20 cellular contexts compared by ENCODE assay signal in genomic region chr9:115717711-115718173, GRCh38.
DNase-seq lines count a peak whose midpoint lies in the region; ATAC-seq lines count a peak whose summit lies in the region.
"Had no signal": no experiment of that assay in that cellular context is flagged by ENCODE, and none has a peak within 500 bp of the region (broad histone marks: within the 10 kb centered on the region; RNA-seq: fewer than 3 reads in every experiment).

No MANE protein-coding gene starts in this region.

- no peak overlapping the region for H2AFZ ChIP-seq in trophoblast cell (ENCODE audit: insufficient read depth, low read length, poor library complexity)
- H2AFZ ChIP-seq: PC-9 had no signal

- no peak overlapping the region for H3K4me3 ChIP-seq in trophoblast cell (ENCODE audit: low read depth, low read length)
- H3K4me3 ChIP-seq: gastroesophageal sphincter, PC-9, skin epidermis, uterus had no signal

- no peaks in the 10 kb centered on the region for H3K9me3 ChIP-seq in trophoblast cell (ENCODE audit: insufficient read depth, low read depth, low read length)
- H3K9me3 ChIP-seq: gastroesophageal sphincter, uterus had no signal

- H3K79me1 ChIP-seq in trophoblast cell (ENCODE audit: low read length): peaks cover 9% of the 10 kb centered on the region

- no peak overlapping the region for H3K27ac ChIP-seq in trophoblast cell (ENCODE audit: low read depth, low read length)
- H3K27ac ChIP-seq: gastroesophageal sphincter, PC-9, skin epidermis, uterus had no signal

- no peak overlapping the region for H2BK5ac ChIP-seq in trophoblast cell (ENCODE audit: low read depth, low read length, poor library complexity)

- no peak overlapping the region for H2BK120ac ChIP-seq in trophoblast cell (ENCODE audit: insufficient read depth, low read length, poor library complexity)

- H3K4me1 ChIP-seq in trophoblast cell (ENCODE audit: control insufficient read depth in 1 of 2, insufficient read depth in 2 of 2, low read length in 2 of 2): no peaks in the 10 kb centered on the region
- H3K4me1 ChIP-seq: gastroesophageal sphincter, uterus had no signal

- H4K12ac ChIP-seq in trophoblast cell (ENCODE audit: low read depth, low read length): no peak overlapping the region

- no peak for ATAC-seq in GM19463 (IDR thresholded peaks at IDR 0.05; ENCODE audit: unreplicated experiment)
- ATAC-seq: activated CD8-positive, alpha-beta memory T cell treated with anti-CD3 and anti-CD28 coated beads, Interleukin-2, amount 10 ng/mL, durations not matched to agents 7 days and 5 days; gastroesophageal sphincter had no signal

- no peak overlapping the region for H3K9ac ChIP-seq in trophoblast cell (ENCODE audit: low read length)

- no peak overlapping the region for H2AK5ac ChIP-seq in trophoblast cell (ENCODE audit: low read length)

- no peaks in the 10 kb centered on the region for H3K79me2 ChIP-seq in trophoblast cell (ENCODE audit: control insufficient read depth, insufficient read depth, low read length, poor library complexity)

- H3K4me2 ChIP-seq in trophoblast cell (ENCODE audit: low read length): no peak overlapping the region
- H3K4me2 ChIP-seq: PC-9 had no signal

- no peak overlapping the region for H3K18ac ChIP-seq in trophoblast cell (ENCODE audit: low read length)

- no peak overlapping the region for H4K8ac ChIP-seq in trophoblast cell (ENCODE audit: low read depth, low read length)

- no peaks in the 10 kb centered on the region for H3K36me3 ChIP-seq in trophoblast cell (ENCODE audit: control insufficient read depth in 1 of 2, insufficient read depth in 2 of 2, low read length in 2 of 2)
- H3K36me3 ChIP-seq: gastroesophageal sphincter, uterus had no signal

- H4K91ac ChIP-seq in trophoblast cell (ENCODE audit: low read depth, low read length): no peak overlapping the region

- peak; percentile 69 for DNase-seq in Daoy (ENCODE audit: low read depth)
- peak; percentile 81 for DNase-seq in M059J (ENCODE audit: low read depth)
- DNase-seq in fibroblast of gingiva (ENCODE audit: low read depth): peak; percentile 28
- peak; percentile 76 to 89 for DNase-seq in trophoblast cell
- no peak for DNase-seq in dedifferentiated amniotic fluid mesenchymal stem cell (ENCODE audit: extremely low spot score)
- DNase-seq in stimulated activated CD4-positive, alpha-beta T cell treated with anti-CD3 and anti-CD28 coated beads, Interleukin-2, amount 100 ng/mL, for 24 hours: no peak
- DNase-seq in NCI-H128 (lab: John Stamatoyannopoulos, UW; ENCODE audit: unreplicated experiment): no peak
- DNase-seq: activated B cell treated with CpG ODN at 0.5 μM for 24 hours; activated CD8-positive, alpha-beta memory T cell treated with anti-CD3 and anti-CD28 coated beads, Interleukin-2, amount 10 ng/mL, durations not matched to agents 7 days and 5 days; activated naive CD4-positive, alpha-beta T cell; CD4-positive, alpha-beta T cell; NCI-H1930; NCI-H526; nucleus accumbens; PC-9; stimulated activated naive CD4-positive, alpha-beta T cell treated with Interleukin-2 at 50 U/mL for 16 hours; uterus had no signal

- no peaks in the 10 kb centered on the region for H3K27me3 ChIP-seq in trophoblast cell (ENCODE audit: insufficient read depth, low read length)
- H3K27me3 ChIP-seq: gastroesophageal sphincter, uterus had no signal

- H3K23ac ChIP-seq in trophoblast cell (ENCODE audit: low read length): no peak overlapping the region

- H2BK12ac ChIP-seq in trophoblast cell (ENCODE audit: low read length): no peak overlapping the region

- no peak overlapping the region for H3K14ac ChIP-seq in trophoblast cell (ENCODE audit: low read length)

- no peak overlapping the region for H3K4ac ChIP-seq in trophoblast cell (ENCODE audit: low read depth, low read length)

- no CpG with 5 or more reads among the region's 1 CpG for WGBS in trophoblast cell (ENCODE audit: extremely low coverage, insufficient coverage, insufficient read length)

Comparison
In these comparisons a context has a peak if more than half of its experiments do, and no peak if none do; other contexts are left out.
1. DNase-seq: peak in Daoy (single experiment), M059J (single experiment), fibroblast of gingiva (single experiment) and trophoblast cell (2 of 2); none in dedifferentiated amniotic fluid mesenchymal stem cell (single experiment), stimulated activated CD4-positive, alpha-beta T cell treated with anti-CD3 and anti-CD28 coated beads, Interleukin-2, amount 100 ng/mL, for 24 hours (0 of 2) and NCI-H128 (single experiment).